2 cellular contexts compared by ENCODE assay signal in the genomic region with DNA sequence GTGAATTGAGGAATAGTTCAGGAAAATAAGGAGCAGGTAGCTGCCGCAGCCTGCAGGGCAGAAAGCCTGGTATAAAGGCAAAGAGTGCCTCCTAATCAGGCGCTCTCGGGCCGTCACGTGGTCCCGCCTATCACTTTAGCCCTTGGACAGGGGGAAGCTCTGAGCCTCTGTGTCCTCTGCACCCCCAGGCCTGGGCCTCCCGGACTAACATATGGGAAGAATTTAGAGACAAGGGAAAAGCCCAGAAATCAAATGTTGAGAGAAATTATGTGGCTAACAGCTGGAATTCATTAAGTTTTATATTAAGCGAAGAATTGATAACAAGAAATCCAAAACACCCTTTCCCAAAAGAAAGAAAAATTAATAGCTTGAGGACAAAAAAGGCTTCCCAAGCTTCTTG.
TF ChIP-seq lines count a peak whose summit lies in the region.

No MANE protein-coding gene starts in this region.

TF ChIP-seq in SK-N-SH treated with all-trans-retinoic acid at 6 μM for 48 hours, 23 proteins besides CTCF, POLR2A, EP300 and RAD21 (continued from another document):
- TF ChIP-seq, protein P1, sequence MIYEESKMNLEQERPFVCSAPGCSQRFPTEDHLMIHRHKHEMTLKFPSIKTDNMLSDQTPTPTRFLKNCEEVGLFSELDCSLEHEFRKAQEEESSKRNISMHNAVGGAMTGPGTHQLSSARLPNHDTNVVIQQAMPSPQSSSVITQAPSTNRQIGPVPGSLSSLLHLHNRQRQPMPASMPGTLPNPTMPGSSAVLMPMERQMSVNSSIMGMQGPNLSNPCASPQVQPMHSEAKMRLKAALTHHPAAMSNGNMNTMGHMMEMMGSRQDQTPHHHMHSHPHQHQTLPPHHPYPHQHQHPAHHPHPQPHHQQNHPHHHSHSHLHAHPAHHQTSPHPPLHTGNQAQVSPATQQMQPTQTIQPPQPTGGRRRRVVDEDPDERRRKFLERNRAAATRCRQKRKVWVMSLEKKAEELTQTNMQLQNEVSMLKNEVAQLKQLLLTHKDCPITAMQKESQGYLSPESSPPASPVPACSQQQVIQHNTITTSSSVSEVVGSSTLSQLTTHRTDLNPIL (CRISPR knock-in tag; IDR thresholded peaks at IDR 0.05; ENCODE audit: low read depth), result no peak

TF ChIP-seq in HepG2, 621 proteins besides CTCF, POLR2A, EP300 and RAD21 (continued from another document):
- TF ChIP-seq DR1 (CRISPR knock-in tag; IDR thresholded peaks at IDR 0.05) (no peak), ZNF260 (CRISPR knock-in tag; IDR thresholded peaks at IDR 0.05; ENCODE audit: borderline replicate concordance, low read depth) (no peak), SALL2 (CRISPR knock-in tag; IDR thresholded peaks at IDR 0.05) (no peak), ZNF496 (CRISPR knock-in tag; IDR thresholded peaks at IDR 0.05; ENCODE audit: insufficient replicate concordance) (no peak), NPAS2 (CRISPR knock-in tag; IDR thresholded peaks at IDR 0.05; ENCODE audit: borderline replicate concordance) (no peak), PAF1 (CRISPR knock-in tag; IDR thresholded peaks at IDR 0.05) (no peak)
- TF ChIP-seq, protein P2, sequence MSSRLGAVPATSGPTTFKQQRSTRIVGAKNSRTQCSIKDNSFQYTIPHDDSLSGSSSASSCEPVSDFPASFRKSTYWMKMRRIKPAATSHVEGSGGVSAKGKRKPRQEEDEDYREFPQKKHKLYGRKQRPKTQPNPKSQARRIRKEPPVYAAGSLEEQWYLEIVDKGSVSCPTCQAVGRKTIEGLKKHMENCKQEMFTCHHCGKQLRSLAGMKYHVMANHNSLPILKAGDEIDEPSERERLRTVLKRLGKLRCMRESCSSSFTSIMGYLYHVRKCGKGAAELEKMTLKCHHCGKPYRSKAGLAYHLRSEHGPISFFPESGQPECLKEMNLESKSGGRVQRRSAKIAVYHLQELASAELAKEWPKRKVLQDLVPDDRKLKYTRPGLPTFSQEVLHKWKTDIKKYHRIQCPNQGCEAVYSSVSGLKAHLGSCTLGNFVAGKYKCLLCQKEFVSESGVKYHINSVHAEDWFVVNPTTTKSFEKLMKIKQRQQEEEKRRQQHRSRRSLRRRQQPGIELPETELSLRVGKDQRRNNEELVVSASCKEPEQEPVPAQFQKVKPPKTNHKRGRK (CRISPR knock-in tag; IDR thresholded peaks at IDR 0.05), result no peak
- TF ChIP-seq, protein P3, sequence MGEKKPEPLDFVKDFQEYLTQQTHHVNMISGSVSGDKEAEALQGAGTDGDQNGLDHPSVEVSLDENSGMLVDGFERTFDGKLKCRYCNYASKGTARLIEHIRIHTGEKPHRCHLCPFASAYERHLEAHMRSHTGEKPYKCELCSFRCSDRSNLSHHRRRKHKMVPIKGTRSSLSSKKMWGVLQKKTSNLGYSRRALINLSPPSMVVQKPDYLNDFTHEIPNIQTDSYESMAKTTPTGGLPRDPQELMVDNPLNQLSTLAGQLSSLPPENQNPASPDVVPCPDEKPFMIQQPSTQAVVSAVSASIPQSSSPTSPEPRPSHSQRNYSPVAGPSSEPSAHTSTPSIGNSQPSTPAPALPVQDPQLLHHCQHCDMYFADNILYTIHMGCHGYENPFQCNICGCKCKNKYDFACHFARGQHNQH (CRISPR knock-in tag; IDR thresholded peaks at IDR 0.05), result no peak
